Comparison of ENCODE assay signal across 8 cellular contexts in genomic region chr7:44489955-44490350, GRCh38. TPM values are rescaled to one million over a fixed set of nuclear protein-coding genes. Genes with fewer than 3 reads are reported as not detected.
A peak's percentile ranks its signal among the peaks of the same experiment; 100 is the strongest.
DNase-seq lines count a peak whose midpoint lies in the region; ATAC-seq and TF ChIP-seq lines count a peak whose summit lies in the region.

No MANE protein-coding gene starts in this region.

- H3K27ac ChIP-seq in RWPE1 (peak overlapping the region; percentile 93), mammary epithelial cell (ENCODE audit: insufficient read depth, low read depth, low read length) (peak overlapping the region; percentile 97), subcutaneous abdominal adipose tissue (ENCODE audit: low read depth, low read length) (peak overlapping the region; percentile 98)

- POLR2A ChIA-PET in RWPE1 (lab: Yijun Ruan, JAX; ENCODE audit: low non-redundant PET), result interaction anchor here (0.6 kb wide), 3 partner anchors 47 to 314 kb away, joined by 3 to 11 read pairs (median 3); no protein-coding TSS in a partner anchor

- TSS peak; percentile 61 for BruUV-seq in mammary epithelial cell (replicated peaks; lab: Mats Ljungman, UMichigan)

- no peaks in the 10 kb centered on the region for H4K20me1 ChIP-seq in mammary epithelial cell (ENCODE audit: insufficient read depth, low read length)

- peak overlapping the region; percentile 68 to 87 (median 83) for H3K4me3 ChIP-seq in mammary epithelial cell (replicated peaks in 1 of 3; ENCODE audit: insufficient read depth in 1 of 3, low read depth in 2 of 3, low read length in 3 of 3)
- H3K4me3 ChIP-seq in subcutaneous abdominal adipose tissue (ENCODE audit: low read depth in 1 of 5, low read length in 5 of 5), result peak overlapping the region; percentile 88 to 99 (median 94)

- H3K4me1 ChIP-seq in mammary epithelial cell (ENCODE audit: insufficient read depth, low read length), result peaks cover 19% of the 10 kb centered on the region
- H3K4me1 ChIP-seq in subcutaneous abdominal adipose tissue (ENCODE audit: control insufficient read depth in 5 of 5, insufficient read depth in 5 of 5, low read length in 5 of 5), result peaks cover 6 to 47% (median 43%) of the 10 kb centered on the region in 5 donors

- H3K79me2 ChIP-seq in mammary epithelial cell (ENCODE audit: insufficient read depth, low read length), result peaks cover 54% of the 10 kb centered on the region

- DNase-seq in ACHN, result peak; percentile 38
- DNase-seq in RWPE1 (ENCODE audit: low spot score), result peak; percentile 39
- DNase-seq in mammary epithelial cell, result no peak
- DNase-seq in left lobe of liver (ENCODE audit: low spot score), result peak; percentile 51
- no peak for DNase-seq in pons (ENCODE audit: low spot score)

- in situ Hi-C loops in ACHN (cut with HindIII; ENCODE audit: low pct_ligation_motif_present, low pct_unique_long_range_greater_than_20kb, low sequenced_read_pairs), result no loop called here
- in situ Hi-C loops in mammary epithelial cell (cut with MboI; ENCODE audit: low sequenced_read_pairs in 2 of 2), result loop anchor here in 1 of 2 donors (25.0 kb wide), 1 partner anchor 253 kb away; no protein-coding TSS in a partner anchor

- TF ChIP-seq CTCF in RWPE1 (conservative IDR thresholded peaks at IDR 0.05; ENCODE audit: low read depth) (no peak), mammary epithelial cell (conservative IDR thresholded peaks at IDR 0.05 in 1 of 2, IDR thresholded peaks at IDR 0.05 in 1 of 2; ENCODE audit: extremely low read depth in 1 of 2, insufficient read depth in 1 of 2, low read depth in 1 of 2, low read length in 2 of 2) (no peak)

- H3K27me3 ChIP-seq in mammary epithelial cell (ENCODE audit: insufficient read depth, low read length) (no peaks in the 10 kb centered on the region), subcutaneous abdominal adipose tissue (ENCODE audit: control insufficient read depth in 5 of 5, insufficient read depth in 4 of 5, low read length in 5 of 5) (peaks cover 0 to 2% (median 0%) of the 10 kb centered on the region in 5 donors)

- intact Hi-C loops in mammary epithelial cell (cut with micrococcal nuclease), result loop anchor here (1.0 to 10.0 kb wide), 2 partner anchors 75 to 355 kb away; partner anchors contain the start of gene H2AZ2

- CTCF ChIA-PET in RWPE1 (lab: Yijun Ruan, JAX) (interaction anchor here (0.8 to 3.4 kb wide), 4 partner anchors 12 to 82 kb away, joined by 3 to 15 read pairs (median 4); no protein-coding TSS in a partner anchor), mammary epithelial cell (lab: Charles Lee; ENCODE audit: low non-redundant PET) (interaction anchor here (0.6 kb wide), 1 partner anchor 17 kb away, joined by 12 read pairs; no protein-coding TSS in a partner anchor)

- H3K9ac ChIP-seq in mammary epithelial cell (ENCODE audit: insufficient read depth, low read length) (peak overlapping the region; percentile 92), subcutaneous abdominal adipose tissue (ENCODE audit: low read length in 5 of 5) (peak overlapping the region; percentile 2 to 97 (median 95))

- H3K4me2 ChIP-seq in mammary epithelial cell (ENCODE audit: insufficient read depth, low read depth, low read length), result peak overlapping the region; percentile 80

- H3K9me3 ChIP-seq in mammary epithelial cell (replicated peaks; ENCODE audit: insufficient read depth, low read length) (no peaks in the 10 kb centered on the region), subcutaneous abdominal adipose tissue (ENCODE audit: control insufficient read depth in 5 of 5, low read length in 5 of 5) (no peaks in the 10 kb centered on the region)

- 4% methylated on average over 15 of the region's 19 CpGs for WGBS in mammary epithelial cell (ENCODE audit: low coverage, missing lambda C conversion rate)

- dilution Hi-C loops in mammary epithelial cell (cut with HindIII; ENCODE audit: low sequenced_read_pairs), result loop anchor here (5.0 kb wide), 1 partner anchor 77 kb away; no protein-coding TSS in a partner anchor

- H2AFZ ChIP-seq in mammary epithelial cell (ENCODE audit: low read depth, low read length), result peak overlapping the region; percentile 89

- peak; percentile 38 for ATAC-seq in GM18511 (IDR thresholded peaks at IDR 0.05; ENCODE audit: unreplicated experiment)
- peak; percentile 18 for ATAC-seq in HG03060 (IDR thresholded peaks at IDR 0.05; ENCODE audit: low read depth, unreplicated experiment)
- ATAC-seq in left lobe of liver, result peak; percentile 22

- H3K36me3 ChIP-seq in mammary epithelial cell (ENCODE audit: insufficient read depth, low read length), result peaks cover 1% of the 10 kb centered on the region
- peaks cover 0 to 3% (median 1%) of the 10 kb centered on the region in 5 donors for H3K36me3 ChIP-seq in subcutaneous abdominal adipose tissue (ENCODE audit: control insufficient read depth in 5 of 5, insufficient read depth in 5 of 5, low read length in 5 of 5)

RNA-seq across cellular contexts. Expression of gene NUDCD3, which starts 0.5 kb away (rescaled TPM):
- total RNA-seq in mammary epithelial cell (100 to 1,000 TPM in 1 of 2 donors, 10 to 100 TPM in 1; 77.2 to 122 TPM), left lobe of liver (47.1 TPM)
- polyA plus RNA-seq in mammary epithelial cell, result 48.3 TPM
- polyA minus RNA-seq in mammary epithelial cell, result 154 TPM

RNA-seq across cellular contexts. Expression of gene NPC1L1, which starts 51.2 kb away (rescaled TPM):
- not detected for total RNA-seq in mammary epithelial cell
- not detected for polyA plus RNA-seq in mammary epithelial cell
- polyA minus RNA-seq in mammary epithelial cell, result not detected
- 21.1 TPM for total RNA-seq in left lobe of liver

Comparison
In these comparisons a context has a peak if more than half of its experiments do, and no peak if none do; other contexts are left out.
1. DNase-seq: peak in ACHN (single experiment), RWPE1 (single experiment) and left lobe of liver (single experiment); none in mammary epithelial cell (single experiment) and pons (single experiment).
2. RNA of gene NPC1L1, which starts 51.2 kb away (total RNA-seq): 21.1 TPM in left lobe of liver (single experiment); not detected in mammary epithelial cell; every median in the first group is over 10 times any median in the second.
3. Peak in every context shown above with its lines, with median percentiles within 50 percentile points of each other: ATAC-seq and H3K27ac ChIP-seq.